In the genomic region with DNA sequence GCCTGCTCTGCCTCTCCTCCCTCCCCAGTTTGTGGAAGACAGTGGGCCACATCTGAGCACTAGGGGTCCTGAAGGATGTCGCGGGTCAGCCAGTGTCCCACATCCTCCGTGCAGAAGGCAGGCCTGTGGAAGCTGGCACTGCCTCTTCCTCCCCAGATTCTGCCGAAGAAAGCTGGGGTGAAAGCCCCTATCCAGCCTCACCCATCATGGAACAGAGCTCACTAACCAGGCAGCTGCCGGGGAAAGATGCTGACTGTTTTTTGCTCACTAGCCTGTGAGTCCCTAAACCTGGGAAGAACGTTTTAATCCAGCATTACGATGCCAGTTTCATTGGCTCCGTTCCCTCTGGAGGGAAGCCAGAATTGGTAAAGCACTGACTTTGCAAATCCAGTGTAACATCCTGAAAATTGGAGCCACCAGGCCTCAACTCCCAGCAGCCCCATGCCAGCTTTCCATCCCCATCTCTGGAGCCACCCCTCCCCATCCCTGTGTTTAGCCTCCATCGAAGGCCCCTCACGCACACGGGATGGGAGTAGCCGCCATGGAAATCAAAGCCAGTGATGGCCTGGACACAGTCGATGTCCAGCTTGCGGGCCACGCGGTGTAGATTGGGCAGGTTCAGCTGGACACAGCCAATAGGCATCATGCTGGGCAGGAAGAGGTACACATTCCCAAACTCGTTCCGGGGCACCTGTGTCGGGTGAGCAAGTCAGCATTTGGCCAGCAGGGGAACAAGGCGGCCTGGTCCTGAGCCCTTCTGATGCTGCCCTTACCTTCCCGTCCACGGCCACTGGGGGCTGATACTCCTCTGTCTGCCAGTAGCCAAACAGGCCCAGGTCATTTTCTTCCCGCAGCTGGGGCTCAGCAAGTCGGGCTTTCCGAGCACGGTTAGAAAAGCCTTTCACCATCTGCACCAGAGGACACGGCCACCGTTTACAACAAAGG, we compare ENCODE assay signal across 12 cellular contexts. TPM values are rescaled to one million over a fixed set of nuclear protein-coding genes. Genes with fewer than 3 reads are reported as not detected.
A peak's percentile ranks its signal among the peaks of the same experiment; 100 is the strongest.
DNase-seq lines count a peak whose midpoint lies in the region; ATAC-seq and TF ChIP-seq lines count a peak whose summit lies in the region.
"Had no signal": no experiment of that assay in that cellular context is flagged by ENCODE, and none has a peak within 500 bp of the region (broad histone marks: within the 10 kb centered on the region; RNA-seq: fewer than 3 reads in every experiment).

No MANE protein-coding gene starts in this region.

- H3K9me3 ChIP-seq in CD4-positive, alpha-beta T cell (ENCODE audit: control insufficient read depth, low read length): no peaks in the 10 kb centered on the region
- H3K9me3 ChIP-seq in left lung: no peaks in the 10 kb centered on the region
- H3K9me3 ChIP-seq: body of pancreas, ovary had no signal

- peaks cover 0 to 63% of the 10 kb centered on the region in 2 donors for H3K36me3 ChIP-seq in left lung
- H3K36me3 ChIP-seq: ovary had no signal

- peaks cover 20 to 30% of the 10 kb centered on the region in 2 donors for H3K4me1 ChIP-seq in left lung

- intact Hi-C loops in CD4-positive, alpha-beta T cell (cut with DNase I, micrococcal nuclease): loop anchor here in 1 of 2 experiments (5.0 to 10.0 kb wide), 2 partner anchors 279 to 946 kb away; a partner anchor contains a TSS
- intact Hi-C loops in left lung (cut with DNase I): no loop called here

- no peaks in the 10 kb centered on the region for H3K9me3 Mint-ChIP-seq in CD4-positive, alpha-beta T cell
- no peaks in the 10 kb centered on the region for H3K9me3 Mint-ChIP-seq in mesothelial cell of epicardium

- POLR2A ChIA-PET in CD4-positive, alpha-beta T cell (lab: Charles Lee): no interaction called here
- POLR2A ChIA-PET in HEK293T (lab: Yijun Ruan, JAX): interaction anchor here (0.8 kb wide), 1 partner anchor 30 kb away, joined by 3 read pairs; a partner anchor contains a TSS

- CTCF ChIA-PET in CD4-positive, alpha-beta T cell (lab: Charles Lee): no interaction called here
- CTCF ChIA-PET in HEK293T (lab: Yijun Ruan, JAX): no interaction called here

- no peak overlapping the region for H3K27ac ChIP-seq in CD4-positive, alpha-beta T cell (ENCODE audit: low read depth, low read length)
- H3K27ac ChIP-seq in left lung: no peak overlapping the region
- H3K27ac ChIP-seq: body of pancreas, ovary had no signal

- H3K27me3 Mint-ChIP-seq in CD4-positive, alpha-beta T cell: no peaks in the 10 kb centered on the region
- H3K27me3 Mint-ChIP-seq in mesothelial cell of epicardium (ENCODE audit: low read depth): no peaks in the 10 kb centered on the region

- H3K36me3 Mint-ChIP-seq in CD4-positive, alpha-beta T cell (ENCODE audit: low read depth): peaks cover 80% of the 10 kb centered on the region
- H3K36me3 Mint-ChIP-seq in mesothelial cell of epicardium: peaks cover 29% of the 10 kb centered on the region

- H3K4me3 Mint-ChIP-seq in CD4-positive, alpha-beta T cell: no peak overlapping the region
- H3K4me3 Mint-ChIP-seq in mesothelial cell of epicardium: no peak overlapping the region

- H3K27me3 ChIP-seq in CD4-positive, alpha-beta T cell (ENCODE audit: control insufficient read depth, insufficient read depth, low read length): no peaks in the 10 kb centered on the region
- no peaks in the 10 kb centered on the region for H3K27me3 ChIP-seq in left lung
- H3K27me3 ChIP-seq: body of pancreas, ovary had no signal

- DNase-seq in CD4-positive, alpha-beta T cell: no peak
- peak; percentile 61 for DNase-seq in HEK293T (ENCODE audit: extremely low spot score)
- no peak for DNase-seq in cardiac fibroblast (ENCODE audit: low read depth in 2 of 2)
- DNase-seq in mesothelial cell of epicardium (ENCODE audit: low spot score in 2 of 2, unreplicated experiment in 2 of 2): no peak
- no peak for DNase-seq in CD1c-positive myeloid dendritic cell (ENCODE audit: extremely low spot score)
- no peak for DNase-seq in NCI-H146 treated with DMSO at 0.1 percent for 48 hours (lab: John Stamatoyannopoulos, UW; ENCODE audit: unreplicated experiment)
- no peak for DNase-seq in left lung
- DNase-seq in GM10266 (ENCODE audit: extremely low spot score): no peak
- DNase-seq: activated CD4-positive, alpha-beta T cell treated with anti-CD3 and anti-CD28 coated beads, Interleukin-2, amount 50 U/mL, for 48 hours; hippocampal formation had no signal

- peaks cover 27% of the 10 kb centered on the region for H3K4me1 Mint-ChIP-seq in CD4-positive, alpha-beta T cell (ENCODE audit: low read depth)
- H3K4me1 Mint-ChIP-seq in mesothelial cell of epicardium: peaks cover 17% of the 10 kb centered on the region

- peak overlapping the region; percentile 96 for H3K27ac Mint-ChIP-seq in CD4-positive, alpha-beta T cell
- peak overlapping the region; percentile 39 for H3K27ac Mint-ChIP-seq in mesothelial cell of epicardium

- TF ChIP-seq CTCF in CD4-positive, alpha-beta T cell (IDR thresholded peaks at IDR 0.05): no peak
- TF ChIP-seq CTCF in cardiac fibroblast (IDR thresholded peaks at IDR 0.05; ENCODE audit: low read depth, low read length) (peak; percentile 2), mesothelial cell of epicardium (IDR thresholded peaks at IDR 0.05; ENCODE audit: unreplicated experiment) (no peak), left lung (IDR thresholded peaks at IDR 0.05) (no peak), GM10266 (IDR thresholded peaks at IDR 0.05; ENCODE audit: control insufficient read depth, insufficient read depth, low read depth, missing control alignments) (no peak)

- no peak for ATAC-seq in CD4-positive, alpha-beta T cell (ENCODE audit: poor library complexity)
- ATAC-seq in left lung: no peak
- ATAC-seq: body of pancreas had no signal

- no peak overlapping the region for H3K4me3 ChIP-seq in cardiac fibroblast (replicated peaks in 1 of 2; ENCODE audit: low read depth in 2 of 2, low read length in 2 of 2)
- H3K4me3 ChIP-seq in left lung: no peak overlapping the region
- H3K4me3 ChIP-seq: body of pancreas, ovary had no signal

TF ChIP-seq in HEK293T, 16 proteins besides CTCF, POLR2A, EP300 and RAD21:
- no peak for TF ChIP-seq FOXM1 (IDR thresholded peaks at IDR 0.05; ENCODE audit: borderline replicate concordance)
- TF ChIP-seq NFRKB (IDR thresholded peaks at IDR 0.05): no peak
- no peak for TF ChIP-seq SUZ12 (IDR thresholded peaks at IDR 0.05)
- no peak for TF ChIP-seq ZNF384 (IDR thresholded peaks at IDR 0.05)
- TF ChIP-seq L3MBTL2 (conservative IDR thresholded peaks at IDR 0.05): no peak
- TF ChIP-seq ARNT (IDR thresholded peaks at IDR 0.05): no peak
- no peak for TF ChIP-seq SP1 (IDR thresholded peaks at IDR 0.05)
- no peak for TF ChIP-seq ELF4 (IDR thresholded peaks at IDR 0.05)
- TF ChIP-seq BHLHE40 (IDR thresholded peaks at IDR 0.05; ENCODE audit: borderline replicate concordance): no peak
- TF ChIP-seq HDGF (IDR thresholded peaks at IDR 0.05; ENCODE audit: borderline replicate concordance): no peak
- TF ChIP-seq TARDBP (IDR thresholded peaks at IDR 0.05): no peak
- TF ChIP-seq FOXA1 (IDR thresholded peaks at IDR 0.05): no peak
- TF ChIP-seq, protein P1, sequence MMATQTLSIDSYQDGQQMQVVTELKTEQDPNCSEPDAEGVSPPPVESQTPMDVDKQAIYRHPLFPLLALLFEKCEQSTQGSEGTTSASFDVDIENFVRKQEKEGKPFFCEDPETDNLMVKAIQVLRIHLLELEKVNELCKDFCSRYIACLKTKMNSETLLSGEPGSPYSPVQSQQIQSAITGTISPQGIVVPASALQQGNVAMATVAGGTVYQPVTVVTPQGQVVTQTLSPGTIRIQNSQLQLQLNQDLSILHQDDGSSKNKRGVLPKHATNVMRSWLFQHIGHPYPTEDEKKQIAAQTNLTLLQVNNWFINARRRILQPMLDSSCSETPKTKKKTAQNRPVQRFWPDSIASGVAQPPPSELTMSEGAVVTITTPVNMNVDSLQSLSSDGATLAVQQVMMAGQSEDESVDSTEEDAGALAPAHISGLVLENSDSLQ (IDR thresholded peaks at IDR 0.05): no peak
- no peak for TF ChIP-seq LEF1 (IDR thresholded peaks at IDR 0.05; ENCODE audit: borderline replicate concordance)
- TF ChIP-seq FOXK2 (IDR thresholded peaks at IDR 0.05): no peak
- no peak for TF ChIP-seq CTBP1 (IDR thresholded peaks at IDR 0.05; ENCODE audit: borderline replicate concordance)

RNA-seq across cellular contexts. Expression of a gene that starts 23.5 kb away (rescaled TPM):
- total RNA-seq in CD4-positive, alpha-beta T cell: 10 to 100 TPM; 24.8 to 27.6 TPM
- total RNA-seq in mesothelial cell of epicardium: 50.0 to 52.5 TPM (median 51.5 TPM) in 3 replicates
- 100 to 1,000 TPM in 1 of 2 donors, 10 to 100 TPM in 1; 82.3 to 104 TPM for total RNA-seq in left lung

RNA-seq across cellular contexts. Expression of a gene that starts 23.6 kb away (rescaled TPM):
- 1 to 10 TPM in 1 of 2 experiments, under 1 TPM in 1; 0.50 to 1.1 TPM for total RNA-seq in CD4-positive, alpha-beta T cell
- 7.1 to 7.3 TPM (median 7.3 TPM) in 3 replicates for total RNA-seq in mesothelial cell of epicardium
- 10 to 100 TPM in 1 of 2 donors, 1 to 10 TPM in 1; 9.6 to 13.6 TPM for total RNA-seq in left lung

RNA-seq across cellular contexts. Expression of a gene that starts 30.1 kb away (rescaled TPM):
- total RNA-seq in CD4-positive, alpha-beta T cell: 10 to 100 TPM; 59.2 to 65.1 TPM
- total RNA-seq in mesothelial cell of epicardium (47.5 to 52.0 TPM (median 47.8 TPM) in 3 replicates), left lung (10 to 100 TPM; 23.9 to 31.8 TPM)

RNA-seq across cellular contexts. Expression of a gene that starts 30.3 kb away (rescaled TPM):
- 1 to 10 TPM; 6.5 to 6.9 TPM for total RNA-seq in CD4-positive, alpha-beta T cell
- 9.6 to 10.9 TPM (median 9.7 TPM) in 3 replicates for total RNA-seq in mesothelial cell of epicardium
- 10 to 100 TPM; 10.6 to 11.1 TPM for total RNA-seq in left lung
